ENCODE assay signal across 26 cellular contexts in the genomic region with DNA sequence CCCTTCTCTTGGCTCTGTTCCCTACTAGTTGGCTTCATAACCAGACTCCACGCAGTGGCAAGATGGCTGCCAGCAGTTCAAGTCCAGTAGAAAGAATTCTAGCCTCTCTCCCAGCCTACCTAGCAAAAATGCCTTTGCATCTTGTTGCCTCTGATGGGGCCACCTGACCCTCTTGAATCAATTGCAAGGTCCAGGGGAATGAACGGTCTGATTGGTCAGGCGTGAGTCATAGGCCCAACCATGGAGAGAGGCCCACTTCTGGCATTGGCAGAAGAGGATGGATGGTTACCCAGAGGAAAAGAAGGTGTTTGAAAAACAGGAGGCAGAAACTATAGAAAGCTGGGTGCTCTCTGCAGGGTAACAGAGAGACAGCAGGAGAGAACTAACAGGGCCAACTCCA.
DNase-seq lines count a peak whose midpoint lies in the region; ATAC-seq and TF ChIP-seq lines count a peak whose summit lies in the region.
"Had no signal": no experiment of that assay in that cellular context is flagged by ENCODE, and none has a peak within 500 bp of the region (broad histone marks: within the 10 kb centered on the region; RNA-seq: fewer than 3 reads in every experiment).

No MANE protein-coding gene starts in this region.

- H3K9me3 Mint-ChIP-seq in activated T-cell treated with anti-CD3 and anti-CD28 coated beads, Interleukin-2, amount 50 U/mL, for 24 hours, result no peaks in the 10 kb centered on the region

- ATAC-seq in PC-3, result no peak
- ATAC-seq: GM12878 had no signal

- no peaks in the 10 kb centered on the region for H3K27me3 ChIP-seq in PC-3 (ENCODE audit: low read length)
- H3K27me3 ChIP-seq: SJSA1 had no signal

- H2AFZ ChIP-seq in PC-3 (ENCODE audit: low read length), result no peak overlapping the region

- TF ChIP-seq CTCF in PC-3 (conservative IDR thresholded peaks at IDR 0.05; ENCODE audit: low read depth, low read length), result no peak
- no peak for TF ChIP-seq CTCF in fibroblast of mammary gland (conservative IDR thresholded peaks at IDR 0.05; ENCODE audit: control insufficient read depth, insufficient read depth, low read depth, low read length)

- no peak overlapping the region for H3K27ac ChIP-seq in PC-3 (ENCODE audit: low read length)
- H3K27ac ChIP-seq: 22Rv1, KMS-11, SJSA1 had no signal

- H3K4me1 Mint-ChIP-seq in activated T-cell treated with anti-CD3 and anti-CD28 coated beads, Interleukin-2, amount 50 U/mL, for 24 hours (ENCODE audit: low read depth), result peaks cover 7% of the 10 kb centered on the region
- H3K4me1 Mint-ChIP-seq: B cell, CD14-positive monocyte, IgD-negative memory B cell had no signal

- no peaks in the 10 kb centered on the region for H3K36me3 ChIP-seq in PC-3 (ENCODE audit: low read depth, low read length)
- H3K36me3 ChIP-seq: SJSA1 had no signal

- no TSS peak for BruUV-seq in PC-3 (replicated peaks; lab: Mats Ljungman, UMichigan)

- intact Hi-C loops in PC-3 (cut with micrococcal nuclease), result no loop called here

- H3K9ac ChIP-seq in PC-3 (ENCODE audit: low read length), result no peak overlapping the region
- H3K9ac ChIP-seq: KMS-11 had no signal

- no peaks in the 10 kb centered on the region for H3K27me3 Mint-ChIP-seq in activated T-cell treated with anti-CD3 and anti-CD28 coated beads, Interleukin-2, amount 50 U/mL, for 24 hours
- H3K27me3 Mint-ChIP-seq: B cell, IgD-negative memory B cell had no signal

- DNase-seq in DMS53 (lab: John Stamatoyannopoulos, UW), result peak; percentile 0
- no peak for DNase-seq in DMS53 treated with DMSO at 0.1 percent for 48 hours (lab: John Stamatoyannopoulos, UW; ENCODE audit: unreplicated experiment)
- peak; percentile 6 for DNase-seq in PC-3
- peak; percentile 34 for DNase-seq in fibroblast of mammary gland (ENCODE audit: low read depth)
- peak; percentile 11 for DNase-seq in renal cortical epithelial cell (ENCODE audit: low read depth)
- no peak for DNase-seq in activated T-cell treated with anti-CD3 and anti-CD28 coated beads, Interleukin-2, amount 50 U/mL, for 24 hours
- DNase-seq in NCI-H82 treated with DMSO at 0.1 percent for 48 hours (lab: John Stamatoyannopoulos, UW; ENCODE audit: unreplicated experiment), result no peak
- no peak for DNase-seq in DMS 273 treated with DMSO at 0.1 percent for 48 hours (lab: John Stamatoyannopoulos, UW)
- DNase-seq: Calu3, GDM1, NCI-H1092 treated with DMSO at 0.1 percent for 48 hours, NCI-H1436, NCI-H187, NCI-H2081 treated with DMSO at 0.1 percent for 48 hours, NCI-H2171, NCI-H345, NCI-H510A treated with DMSO at 0.1 percent for 48 hours, Right ventricle myocardium superior, RPMI8226 had no signal

- POLR2A ChIA-PET in PC-3 (lab: Charles Lee; ENCODE audit: unreplicated experiment), result no interaction called here

- no peaks in the 10 kb centered on the region for H4K20me1 ChIP-seq in PC-3 (ENCODE audit: low read length)

- no peaks in the 10 kb centered on the region for H3K79me2 ChIP-seq in PC-3 (ENCODE audit: low read length)

- no peaks in the 10 kb centered on the region for H3K9me3 ChIP-seq in PC-3 (ENCODE audit: low read length)
- H3K9me3 ChIP-seq: SJSA1 had no signal

- H3K27ac Mint-ChIP-seq in activated T-cell treated with anti-CD3 and anti-CD28 coated beads, Interleukin-2, amount 50 U/mL, for 24 hours, result no peak overlapping the region
- H3K27ac Mint-ChIP-seq: B cell, CD14-positive monocyte, IgD-negative memory B cell had no signal

- CTCF ChIA-PET in PC-3 (lab: Charles Lee), result no interaction called here

- no peak overlapping the region for H3K4me2 ChIP-seq in PC-3 (ENCODE audit: low read length)
- H3K4me2 ChIP-seq: KMS-11 had no signal

- no peaks in the 10 kb centered on the region for H3K36me3 Mint-ChIP-seq in activated T-cell treated with anti-CD3 and anti-CD28 coated beads, Interleukin-2, amount 50 U/mL, for 24 hours (ENCODE audit: low read depth)
- H3K36me3 Mint-ChIP-seq: CD14-positive monocyte had no signal

- H3F3A ChIP-seq in PC-3 (ENCODE audit: low read length, unreplicated experiment), result no peaks in the 10 kb centered on the region

- no peak overlapping the region for H3K4me3 Mint-ChIP-seq in activated T-cell treated with anti-CD3 and anti-CD28 coated beads, Interleukin-2, amount 50 U/mL, for 24 hours
- H3K4me3 Mint-ChIP-seq: B cell, CD14-positive monocyte, IgD-negative memory B cell had no signal

- no peaks in the 10 kb centered on the region for H3K9me2 ChIP-seq in PC-3 (replicated peaks; ENCODE audit: low read length)

- H3K4me3 ChIP-seq in PC-3 (ENCODE audit: low read length) (no peak overlapping the region), fibroblast of mammary gland (ENCODE audit: control insufficient read depth, low read depth, low read length) (no peak overlapping the region)
- H3K4me3 ChIP-seq: GM12878, SJSA1 had no signal

- no peaks in the 10 kb centered on the region for H3K4me1 ChIP-seq in PC-3 (ENCODE audit: insufficient read depth, low read length)
- H3K4me1 ChIP-seq: SJSA1 had no signal

Comparison
In these comparisons a context has a peak if more than half of its experiments do, and no peak if none do; other contexts are left out.
1. DNase-seq: peak in DMS53 (single experiment), PC-3 (single experiment), fibroblast of mammary gland (single experiment) and renal cortical epithelial cell (single experiment); none in DMS53 treated with DMSO at 0.1 percent for 48 hours (single experiment), activated T-cell treated with anti-CD3 and anti-CD28 coated beads, Interleukin-2, amount 50 U/mL, for 24 hours (single experiment), NCI-H82 treated with DMSO at 0.1 percent for 48 hours (single experiment) and DMS 273 treated with DMSO at 0.1 percent for 48 hours (single experiment).